In the genomic region with DNA sequence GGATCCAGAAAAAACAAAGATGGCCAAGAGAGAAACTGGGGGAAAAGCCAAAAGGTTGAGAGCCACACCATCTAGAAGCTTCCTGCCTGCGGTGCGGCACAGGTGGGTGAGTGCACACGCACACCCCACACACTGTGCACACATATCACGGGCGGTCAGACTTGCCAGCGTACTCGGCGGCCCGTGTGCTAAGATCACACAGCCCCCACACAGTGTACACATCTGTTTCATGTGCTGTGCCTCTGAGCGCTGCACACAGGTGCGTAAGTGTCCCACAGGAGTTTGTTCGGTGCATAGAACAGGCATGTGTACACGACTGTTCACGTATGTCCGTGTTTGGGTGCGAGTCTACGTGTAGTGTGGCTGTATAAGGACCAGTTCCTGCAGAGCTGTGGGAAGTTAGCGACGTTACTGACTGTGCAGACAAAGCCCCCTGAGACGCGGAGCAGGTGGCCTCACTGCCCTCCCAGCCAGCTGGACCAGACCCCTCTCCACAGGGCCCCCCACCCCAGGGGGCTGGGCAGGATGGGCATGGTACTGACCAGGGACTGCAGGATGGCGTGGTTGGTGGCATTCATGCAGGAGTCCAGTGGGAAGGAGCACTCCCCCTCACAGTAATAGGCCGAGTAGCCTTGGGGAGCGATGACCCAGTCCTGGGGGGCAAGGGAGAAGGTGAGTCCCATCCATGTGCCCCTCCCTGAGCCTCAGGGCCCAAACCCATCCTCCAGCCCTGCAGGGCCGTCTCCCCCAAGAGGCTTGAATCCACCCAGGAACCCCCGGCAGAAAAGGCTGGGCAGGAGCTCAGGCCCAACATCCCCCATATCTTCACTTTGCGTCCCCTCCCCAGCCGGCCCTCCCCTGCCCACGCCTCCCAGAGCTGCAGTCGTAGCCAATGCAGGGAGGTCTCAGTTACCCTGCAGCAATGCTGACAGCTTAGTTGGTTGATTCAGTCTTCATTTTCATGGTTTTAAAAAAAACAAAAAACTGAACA, we compare ENCODE assay signal across 30 cellular contexts. TPM values are rescaled to one million over a fixed set of nuclear protein-coding genes. Genes with fewer than 3 reads are reported as not detected.
"Had no signal": no experiment of that assay in that cellular context is flagged by ENCODE, and none has a peak within 500 bp of the region (broad histone marks: within the 10 kb centered on the region; RNA-seq: fewer than 3 reads in every experiment).

No MANE protein-coding gene starts in this region.

- H3K36me3 ChIP-seq: colonic mucosa, neural progenitor cell, transverse colon had no signal

- FAIRE-seq: endothelial cell of umbilical vein had no signal

- H3K9me3 Mint-ChIP-seq: immature natural killer cell; nephron; neural progenitor cell; stimulated activated naive CD8-positive, alpha-beta T cell treated with anti-CD3 and anti-CD28 coated beads, Interleukin-15, amount 100 ng/mL, for 72 hours had no signal

- H3K9me3 ChIP-seq: colonic mucosa, esophagus muscularis mucosa, gastroesophageal sphincter, lower lobe of right lung, psoas muscle, suprapubic skin, transverse colon, upper lobe of right lung, vagina had no signal

- H3K27me3 ChIP-seq: colonic mucosa, esophagus muscularis mucosa, foreskin keratinocyte, gastroesophageal sphincter, neural progenitor cell, suprapubic skin, transverse colon, upper lobe of right lung, vagina had no signal

- H3K27ac ChIP-seq: colonic mucosa, esophagus muscularis mucosa, foreskin keratinocyte, gastroesophageal sphincter, lower lobe of right lung, neural progenitor cell, psoas muscle, skin epidermis, suprapubic skin, transverse colon, upper lobe of right lung, vagina had no signal

- H3K4me1 ChIP-seq: colonic mucosa, esophagus muscularis mucosa, foreskin keratinocyte, gastroesophageal sphincter, lower lobe of right lung, neural progenitor cell, psoas muscle, suprapubic skin, upper lobe of right lung, vagina had no signal

- ATAC-seq: foreskin keratinocyte; gastroesophageal sphincter; left ventricle myocardium superior; lower lobe of right lung; right cardiac atrium; stimulated activated naive CD8-positive, alpha-beta T cell treated with anti-CD3 and anti-CD28 coated beads, Interleukin-15, amount 100 ng/mL, for 72 hours; upper lobe of right lung had no signal

- H3K27me3 Mint-ChIP-seq: stimulated activated naive CD8-positive, alpha-beta T cell treated with anti-CD3 and anti-CD28 coated beads, Interleukin-15, amount 100 ng/mL, for 72 hours had no signal

- H3K4me2 ChIP-seq: neural progenitor cell had no signal

- H3K4me3 Mint-ChIP-seq: immature natural killer cell; nephron; neural progenitor cell; stimulated activated naive CD8-positive, alpha-beta T cell treated with anti-CD3 and anti-CD28 coated beads, Interleukin-15, amount 100 ng/mL, for 72 hours had no signal

- H2AFZ ChIP-seq: neural progenitor cell had no signal

- H3K4me1 Mint-ChIP-seq: immature natural killer cell; nephron; stimulated activated naive CD8-positive, alpha-beta T cell treated with anti-CD3 and anti-CD28 coated beads, Interleukin-15, amount 100 ng/mL, for 72 hours had no signal

- H3K27ac Mint-ChIP-seq: immature natural killer cell, neural progenitor cell had no signal

- H3K4me3 ChIP-seq: colonic mucosa, esophagus muscularis mucosa, gastroesophageal sphincter, lower lobe of right lung, neural progenitor cell, psoas muscle, skin epidermis, suprapubic skin, transverse colon, upper lobe of right lung, vagina had no signal

- DNase-seq: colonic mucosa; dermis blood vessel endothelial cell; effector memory CD4-positive, alpha-beta T cell; foreskin keratinocyte; hypothalamus; immature natural killer cell; islet precursor cell; left ventricle myocardium superior; lower lobe of right lung; nucleus accumbens; psoas muscle; right cardiac atrium; stimulated activated CD4-positive, alpha-beta T cell treated with anti-CD3 and anti-CD28 coated beads, Interleukin-15, amount 100 ng/mL, for 24 hours; stimulated activated CD4-positive, alpha-beta T cell treated with anti-CD3 and anti-CD28 coated beads, Interleukin-4, amount 100 ng/mL, for 1 hour; stimulated activated CD8-positive, alpha-beta memory T cell treated with anti-CD3 and anti-CD28 coated beads, Interleukin-4, amount 100 ng/mL, for 48 hours; stimulated activated naive CD4-positive, alpha-beta T cell; stimulated activated naive CD8-positive, alpha-beta T cell treated with anti-CD3 and anti-CD28 coated beads, Interleukin-15, amount 100 ng/mL, for 72 hours; transverse colon; upper lobe of right lung had no signal

- H3K9ac ChIP-seq: neural progenitor cell had no signal

RNA-seq across cellular contexts. Expression of gene OXCT2, which starts 8.3 kb away (rescaled TPM):
- total RNA-seq: chondrocyte, osteocyte, vagina had no signal

RNA-seq across cellular contexts. Expression of gene BMP8B, which starts 25.8 kb away (rescaled TPM):
- total RNA-seq: fibroblast of lung had no signal
- polyA plus RNA-seq: endothelial cell of umbilical vein had no signal
